ENCODE assay signal across 8 cellular contexts in the genomic region with DNA sequence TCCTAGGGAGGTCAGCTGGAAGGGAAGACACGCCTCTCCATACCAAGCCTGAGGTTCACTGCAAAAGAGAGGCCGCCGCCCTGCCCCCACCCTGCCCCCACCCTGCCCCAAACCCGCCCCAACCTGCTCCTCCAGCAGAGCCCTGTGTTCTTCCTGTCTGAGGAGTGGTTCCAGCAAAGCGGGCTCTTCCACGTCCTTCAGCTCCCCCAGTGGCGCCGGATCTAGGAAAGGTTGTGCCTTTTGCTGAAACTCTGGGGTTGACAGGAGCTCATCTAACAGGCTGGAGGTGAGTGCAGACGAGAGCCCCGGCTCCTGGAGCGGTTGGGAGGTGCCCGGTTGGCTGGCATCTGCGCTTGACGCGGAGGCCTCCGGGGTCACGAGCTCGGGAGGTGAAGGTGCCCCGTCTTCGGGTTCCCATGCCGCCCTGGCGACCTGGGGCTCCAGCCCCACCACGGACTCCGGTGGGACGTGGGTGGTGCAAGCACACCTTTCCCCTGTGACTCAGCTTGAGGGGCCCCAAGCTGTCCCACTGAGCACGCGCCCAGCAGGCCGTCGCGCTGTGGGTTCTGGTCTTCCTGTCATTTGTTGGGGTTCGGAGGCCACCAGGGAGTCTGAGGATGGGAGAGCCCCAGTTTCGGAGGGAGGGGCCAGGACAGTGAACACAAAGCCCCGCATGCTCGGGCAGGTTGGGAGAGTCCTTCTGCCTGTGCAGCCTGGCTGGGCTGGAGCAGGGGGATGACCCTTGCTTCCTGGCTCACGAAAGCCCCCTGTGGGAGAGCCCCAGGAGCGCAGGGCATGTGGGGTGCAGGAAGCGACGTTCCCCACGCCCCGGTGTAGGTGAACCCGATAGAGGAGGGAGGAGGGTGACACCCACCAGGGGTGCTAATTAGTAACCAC.
DNase-seq lines count a peak whose midpoint lies in the region; ATAC-seq and TF ChIP-seq lines count a peak whose summit lies in the region.

No MANE protein-coding gene starts in this region.

- H3K27me3 ChIP-seq in duodenal mucosa (ENCODE audit: control insufficient read depth in 1 of 2, insufficient read depth in 2 of 2, low read length in 2 of 2): peaks cover 5 to 6% of the 10 kb centered on the region in 2 donors

- peaks cover 12% of the 10 kb centered on the region for H3K4me1 Mint-ChIP-seq in activated B cell treated with CpG ODN at 0.5 μM for 24 hours

- H3K4me3 ChIP-seq in duodenal mucosa (ENCODE audit: low read depth in 1 of 2, low read length in 2 of 2) (peak overlapping the region; percentile 38 to 56), mesodermal cell (ENCODE audit: extremely low read depth, insufficient read depth, low read length, poor library complexity, severe bottlenecking) (peak overlapping the region; percentile 18)

- peaks cover 2% of the 10 kb centered on the region for H3K27me3 Mint-ChIP-seq in activated B cell treated with CpG ODN at 0.5 μM for 24 hours

- DNase-seq in activated B cell treated with CpG ODN at 0.5 μM for 24 hours (peak; percentile 77), DMS79 (lab: John Stamatoyannopoulos, UW) (no peak)
- DNase-seq in stimulated activated CD8-positive, alpha-beta memory T cell treated with anti-CD3 and anti-CD28 coated beads, Interleukin-2, amount 100 ng/mL, for 48 hours (ENCODE audit: low read depth in 2 of 2): peak; percentile 49 to 59
- no peak for DNase-seq in stimulated activated naive CD4-positive, alpha-beta T cell (lab: John Stamatoyannopoulos, UW)

- H3K9me3 Mint-ChIP-seq in activated B cell treated with CpG ODN at 0.5 μM for 24 hours: peaks cover 12% of the 10 kb centered on the region

- H3K27ac Mint-ChIP-seq in activated B cell treated with CpG ODN at 0.5 μM for 24 hours: peak overlapping the region; percentile 82

- H3K9ac ChIP-seq in duodenal mucosa (ENCODE audit: low read depth in 1 of 2, low read length in 2 of 2): no peak overlapping the region

- peak overlapping the region; percentile 83 for H3K4me3 Mint-ChIP-seq in activated B cell treated with CpG ODN at 0.5 μM for 24 hours

- 41 to 46% methylated on average over 35 of the region's 41 CpGs for WGBS in mesodermal cell (ENCODE audit: insufficient coverage in 2 of 2), 2 experiments

- no peak overlapping the region for H3K27ac ChIP-seq in duodenal mucosa (ENCODE audit: low read depth, low read length)
- H3K27ac ChIP-seq in mesodermal cell (ENCODE audit: low read depth, low read length, severe bottlenecking): no peak overlapping the region

- H3K4me1 ChIP-seq in duodenal mucosa (ENCODE audit: control insufficient read depth in 1 of 2, insufficient read depth in 2 of 2, low read length in 2 of 2): no peaks in the 10 kb centered on the region
- no peaks in the 10 kb centered on the region for H3K4me1 ChIP-seq in mesodermal cell (ENCODE audit: control insufficient read depth, insufficient read depth, low read length, poor library complexity, severe bottlenecking)

- POLR2A ChIA-PET in activated B cell treated with CpG ODN at 0.5 μM for 24 hours (lab: Charles Lee): interaction anchor here (0.7 to 2.4 kb wide), 3 partner anchors 980 to 1018 kb away, joined by 5 to 86 read pairs (median 16); no protein-coding TSS in a partner anchor

- peak; percentile 67 for ATAC-seq in GM18517 (IDR thresholded peaks at IDR 0.05; ENCODE audit: unreplicated experiment)
- peak; percentile 49 for ATAC-seq in HG03025 (IDR thresholded peaks at IDR 0.05; ENCODE audit: low FRiP score, unreplicated experiment)
- peak; percentile 55 for ATAC-seq in activated B cell treated with CpG ODN at 0.5 μM for 24 hours (ENCODE audit: low read depth)

- peaks cover 4 to 5% of the 10 kb centered on the region in 2 donors for H3K9me3 ChIP-seq in duodenal mucosa (ENCODE audit: control insufficient read depth in 1 of 2, low read length in 2 of 2)
- peaks cover 24% of the 10 kb centered on the region for H3K9me3 ChIP-seq in mesodermal cell (ENCODE audit: control insufficient read depth, low read length)

- no peak for TF ChIP-seq CTCF in activated B cell treated with CpG ODN at 0.5 μM for 24 hours (IDR thresholded peaks at IDR 0.05)

- CTCF ChIA-PET in activated B cell treated with CpG ODN at 0.5 μM for 24 hours (lab: Charles Lee): interaction anchor here (0.9 to 1.4 kb wide), 2 partner anchors 1015 to 1019 kb away, joined by 3 read pairs; no protein-coding TSS in a partner anchor

- intact Hi-C loops in activated B cell treated with CpG ODN at 0.5 μM for 24 hours (cut with micrococcal nuclease): no loop called here

- peaks cover 3% of the 10 kb centered on the region for H3K36me3 Mint-ChIP-seq in activated B cell treated with CpG ODN at 0.5 μM for 24 hours (ENCODE audit: low read depth)

- H3K36me3 ChIP-seq in duodenal mucosa (ENCODE audit: control insufficient read depth in 1 of 2, insufficient read depth in 2 of 2, low read length in 2 of 2) (no peaks in the 10 kb centered on the region), mesodermal cell (ENCODE audit: control insufficient read depth, insufficient read depth, low read length) (no peaks in the 10 kb centered on the region)

Comparison
In these comparisons a context has a peak if more than half of its experiments do, and no peak if none do; other contexts are left out.
1. DNase-seq: peak in activated B cell treated with CpG ODN at 0.5 μM for 24 hours (single experiment) and stimulated activated CD8-positive, alpha-beta memory T cell treated with anti-CD3 and anti-CD28 coated beads, Interleukin-2, amount 100 ng/mL, for 48 hours (2 of 2); none in stimulated activated naive CD4-positive, alpha-beta T cell (0 of 6) and DMS79 (single experiment).
2. Peak in every context shown above with its lines, with median percentiles within 50 percentile points of each other: ATAC-seq.